In the genomic region with DNA sequence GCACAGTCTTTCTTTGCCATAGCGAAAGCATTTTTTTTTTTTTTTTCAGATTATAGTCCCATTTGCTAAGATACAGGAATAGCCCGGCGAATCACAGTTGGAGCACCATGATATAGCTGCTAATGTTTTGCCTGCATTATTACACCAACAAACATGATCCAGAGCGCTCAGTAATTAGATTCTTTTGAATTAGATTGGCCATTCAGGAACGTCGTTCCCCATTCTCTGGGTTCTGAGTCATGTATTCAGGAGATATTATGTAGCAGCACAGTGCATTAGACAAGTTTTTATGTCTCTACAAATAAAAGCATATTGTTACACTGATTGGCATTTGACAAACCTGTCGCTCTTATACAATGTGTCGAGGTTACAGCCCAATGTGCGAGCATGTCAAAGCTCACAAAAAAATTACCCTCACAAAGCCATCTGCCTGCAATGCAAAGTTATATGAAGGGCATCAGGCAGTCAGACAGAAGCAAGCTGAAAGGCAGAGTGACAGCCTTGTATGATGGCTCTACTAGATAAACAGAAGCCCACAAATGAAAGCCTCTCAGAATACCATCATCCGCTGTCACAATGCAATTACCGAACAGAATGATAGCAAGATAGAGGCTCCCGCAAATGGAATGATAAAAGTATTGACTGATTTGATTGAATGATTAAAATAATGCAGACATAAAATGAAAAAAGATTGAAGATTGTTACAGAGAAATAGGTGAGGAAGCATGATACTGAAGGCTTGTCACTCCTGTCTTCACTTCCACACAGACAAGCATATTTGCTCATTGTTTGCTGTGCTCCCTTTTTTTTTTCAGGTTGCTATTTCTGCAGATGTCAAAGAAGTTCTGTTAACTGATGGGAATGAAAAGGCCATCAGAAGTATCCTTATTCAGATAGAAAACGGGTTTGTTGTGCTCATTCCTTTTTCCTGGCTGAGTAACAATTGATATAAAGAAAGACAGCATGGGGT, we compare ENCODE assay signal across 19 cellular contexts.
DNase-seq lines count a peak whose midpoint lies in the region.
"Had no signal": no experiment of that assay in that cellular context is flagged by ENCODE, and none has a peak within 500 bp of the region (broad histone marks: within the 10 kb centered on the region; RNA-seq: fewer than 3 reads in every experiment).

No MANE protein-coding gene starts in this region.

- peak overlapping the region; percentile 65 for H3K27ac ChIP-seq in ectodermal cell (ENCODE audit: insufficient read depth, low read depth, low read length, poor library complexity, severe bottlenecking)
- H3K27ac ChIP-seq: A549, thoracic aorta had no signal

- no peaks in the 10 kb centered on the region for H3K27me3 ChIP-seq in ectodermal cell (ENCODE audit: control insufficient read depth, insufficient read depth, low read length, poor library complexity, severe bottlenecking)
- H3K27me3 ChIP-seq: spleen had no signal

- no peaks in the 10 kb centered on the region for H3K9me3 ChIP-seq in ectodermal cell (ENCODE audit: control insufficient read depth, low read length)
- H3K9me3 ChIP-seq: A549, spleen, thoracic aorta had no signal

- no peak overlapping the region for H3K4me3 ChIP-seq in ectodermal cell (ENCODE audit: insufficient read depth, low read depth, low read length)
- H3K4me3 ChIP-seq: A549, spleen, thoracic aorta had no signal

- peaks cover 42% of the 10 kb centered on the region for H3K4me1 ChIP-seq in ectodermal cell (ENCODE audit: control insufficient read depth, insufficient read depth, low read length)
- H3K4me1 ChIP-seq: A549 had no signal

- no peaks in the 10 kb centered on the region for H3K36me3 ChIP-seq in ectodermal cell (ENCODE audit: control insufficient read depth, insufficient read depth, low read length)
- H3K36me3 ChIP-seq: spleen, thoracic aorta had no signal

- DNase-seq in Ammon's horn (ENCODE audit: low spot score) (peak; percentile 16), NCI-H1092 treated with DMSO at 0.1 percent for 48 hours (lab: John Stamatoyannopoulos, UW) (peak; percentile 69), NCI-H69 (lab: John Stamatoyannopoulos, UW) (peak; percentile 97), amniotic stem cell (lab: John Stamatoyannopoulos, UW) (no peak), SHP77 treated with DMSO at 0.1 percent for 48 hours (lab: John Stamatoyannopoulos, UW) (no peak)
- DNase-seq in activated CD4-positive, alpha-beta T cell treated with anti-CD3 and anti-CD28 coated beads, Interleukin-2, amount 50 U/mL, for 4 hours = no peak
- no peak for DNase-seq in stimulated activated CD4-positive, alpha-beta T cell treated with anti-CD3 and anti-CD28 coated beads, Interleukin-4, amount 100 ng/mL, for 4 hours
- DNase-seq: activated CD4-positive, alpha-beta T cell treated with anti-CD3 and anti-CD28 coated beads, Interleukin-2, amount 50 U/mL, for 1 hour; aorta; cortex of kidney; foreskin fibroblast; mesenchymal stem cell; natural killer cell; NCI-H187 treated with DMSO at 0.1 percent for 48 hours; NK-92 treated with Interleukin-12 subunit alpha and Interleukin-12 subunit beta, amount 100 ng/mL, for 24 hours; spleen had no signal

- WGBS in ectodermal cell, 2 experiments = 79 to 80% methylated on average over 11 to 13 of the region's 13 CpGs

Comparison
In these comparisons a context has a peak if more than half of its experiments do, and no peak if none do; other contexts are left out.
1. DNase-seq: peak in Ammon's horn (single experiment), NCI-H1092 treated with DMSO at 0.1 percent for 48 hours (single experiment) and NCI-H69 (single experiment); none in amniotic stem cell (single experiment), SHP77 treated with DMSO at 0.1 percent for 48 hours (single experiment), activated CD4-positive, alpha-beta T cell treated with anti-CD3 and anti-CD28 coated beads, Interleukin-2, amount 50 U/mL, for 4 hours (0 of 2) and stimulated activated CD4-positive, alpha-beta T cell treated with anti-CD3 and anti-CD28 coated beads, Interleukin-4, amount 100 ng/mL, for 4 hours (0 of 2).